In the genomic region with DNA sequence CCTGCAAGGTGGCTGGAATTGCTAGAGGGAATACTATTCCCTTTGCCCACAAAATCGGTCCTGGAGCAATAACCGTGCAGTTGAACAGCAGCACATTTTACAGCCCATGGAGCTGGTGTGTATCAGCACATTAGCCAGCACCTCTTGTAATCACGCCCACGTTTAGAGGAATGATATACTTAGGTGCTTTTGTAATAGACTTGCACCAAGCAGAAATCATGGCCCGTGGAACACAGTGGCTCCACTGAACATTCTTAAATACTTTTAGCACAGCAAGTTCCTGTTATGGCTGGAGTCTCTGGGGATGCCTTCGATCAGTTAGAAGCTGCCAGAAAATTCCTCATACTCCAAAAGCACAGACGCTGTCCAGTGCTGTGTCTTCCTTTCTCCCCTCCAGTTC, we compare ENCODE assay signal across 22 cellular contexts.
"Had no signal": no experiment of that assay in that cellular context is flagged by ENCODE, and none has a peak within 500 bp of the region (broad histone marks: within the 10 kb centered on the region; RNA-seq: fewer than 3 reads in every experiment).

No MANE protein-coding gene starts in this region.

- H3K27me3 ChIP-seq: hepatocyte, ovary, right lobe of liver, thyroid gland, transverse colon, upper lobe of left lung had no signal

- DNase-seq: islet precursor cell; midbrain; mucosa of descending colon; naive thymus-derived CD4-positive, alpha-beta T cell; ovary; right lobe of liver; stimulated activated CD4-positive, alpha-beta T cell treated with anti-CD3 and anti-CD28 coated beads, Interleukin-1b, Interleukin-23, amount 100 ng/mL, for 48 hours; stimulated activated CD4-positive, alpha-beta T cell treated with anti-CD3 and anti-CD28 coated beads, Interleukin-2, amount 100 ng/mL, for 48 hours; stimulated activated CD4-positive, alpha-beta T cell treated with anti-CD3 and anti-CD28 coated beads, Interleukin-4, amount 100 ng/mL, for 4 hours; stimulated activated CD8-positive, alpha-beta memory T cell treated with anti-CD3 and anti-CD28 coated beads, Interleukin-4, amount 100 ng/mL, for 48 hours; stimulated activated naive CD4-positive, alpha-beta T cell treated with Interleukin-2 at 50 U/mL for 16 hours; stimulated activated naive CD8-positive, alpha-beta T cell treated with anti-CD3 and anti-CD28 coated beads, Interleukin-15, amount 100 ng/mL, for 72 hours; substantia nigra; thyroid gland; transverse colon; upper lobe of left lung had no signal

- H3K9me3 ChIP-seq: mucosa of descending colon, ovary, right lobe of liver, thyroid gland, transverse colon, upper lobe of left lung had no signal

- H3K4me3 ChIP-seq: hepatocyte, lung, mucosa of descending colon, ovary, right lobe of liver, smooth muscle cell, thyroid gland, transverse colon, upper lobe of left lung had no signal

- H3K4me1 ChIP-seq: right lobe of liver, thyroid gland, transverse colon, upper lobe of left lung had no signal

- H3K36me3 ChIP-seq: ovary, right lobe of liver, thyroid gland, transverse colon, upper lobe of left lung had no signal

- H3K27ac ChIP-seq: hepatocyte, ovary, right lobe of liver, thyroid gland, transverse colon, upper lobe of left lung had no signal

- ATAC-seq: left lobe of liver; mucosa of descending colon; naive thymus-derived CD4-positive, alpha-beta T cell; natural killer cell treated with Interleukin-12 subunit alpha and Interleukin-12 subunit beta and Interleukin-15 and Interleukin-18, amount 100 ng/mL, for 72 hours; right lobe of liver; stimulated activated memory B cell treated with anti-CD40 and anti-IgM and Interleukin-4, amounts not matched to agents 10 μg/mL and 1 μg/mL and 100 μg/mL, for 72 hours; stimulated activated naive CD8-positive, alpha-beta T cell treated with anti-CD3 and anti-CD28 coated beads, Interleukin-15, amount 100 ng/mL, for 72 hours had no signal
